19 cellular contexts compared by ENCODE assay signal in genomic region chr18:64800151-64800550, GRCh38.
DNase-seq lines count a peak whose midpoint lies in the region; ATAC-seq, FAIRE-seq and TF ChIP-seq lines count a peak whose summit lies in the region.
"Had no signal": no experiment of that assay in that cellular context is flagged by ENCODE, and none has a peak within 500 bp of the region (broad histone marks: within the 10 kb centered on the region; RNA-seq: fewer than 3 reads in every experiment).

No MANE protein-coding gene starts in this region.

- BruUV-seq in PC-3 (replicated peaks; lab: Mats Ljungman, UMichigan) = no TSS peak

- H3K27ac ChIP-seq in PC-3 (ENCODE audit: low read length) (0 out of 2 replicates have a peak overlapping the region, but pooled peaks have one; percentile 31), kidney (ENCODE audit: low read depth in 2 of 2, low read length in 2 of 2) (no peak overlapping the region), foreskin keratinocyte (no peak overlapping the region)
- H3K27ac ChIP-seq: BLaER1, C4-2B had no signal

- H3F3A ChIP-seq in PC-3 (ENCODE audit: low read length, unreplicated experiment) = no peaks in the 10 kb centered on the region

- FAIRE-seq in colon (lab: Jason Lieb, UNC) (peak; percentile 76), kidney (lab: Jason Lieb, UNC) (peak; percentile 49)
- FAIRE-seq: G401.6, GM12892, H54 had no signal

- H3K27me3 ChIP-seq in PC-3 (ENCODE audit: low read length) = no peaks in the 10 kb centered on the region
- no peaks in the 10 kb centered on the region for H3K27me3 ChIP-seq in foreskin keratinocyte
- H3K27me3 ChIP-seq: BLaER1 had no signal

- POLR2A ChIA-PET in PC-3 (lab: Charles Lee; ENCODE audit: unreplicated experiment) = no interaction called here

- ATAC-seq in PC-3 = no peak
- ATAC-seq in foreskin keratinocyte = no peak
- no peak for ATAC-seq in HG02970 (IDR thresholded peaks at IDR 0.05; ENCODE audit: low FRiP score, unreplicated experiment)
- ATAC-seq: CD8-positive, alpha-beta T cell had no signal

- H2AFZ ChIP-seq in PC-3 (ENCODE audit: low read length) = no peak overlapping the region

- H4K20me1 ChIP-seq in PC-3 (ENCODE audit: low read length) = no peaks in the 10 kb centered on the region
- H4K20me1 ChIP-seq: BLaER1 had no signal

- no peak overlapping the region for H3K4me3 ChIP-seq in PC-3 (ENCODE audit: low read length)
- H3K4me3 ChIP-seq in kidney (ENCODE audit: low read length in 2 of 2) = no peak overlapping the region
- H3K4me3 ChIP-seq: BLaER1, HAP-1 had no signal

- CTCF ChIA-PET in PC-3 (lab: Charles Lee) = no interaction called here

- H3K4me1 ChIP-seq in PC-3 (ENCODE audit: insufficient read depth, low read length) (peaks cover 10% of the 10 kb centered on the region), kidney (ENCODE audit: control insufficient read depth in 1 of 2, insufficient read depth in 1 of 2, low read depth in 1 of 2, low read length in 2 of 2) (no peaks in the 10 kb centered on the region), foreskin keratinocyte (no peaks in the 10 kb centered on the region)
- H3K4me1 ChIP-seq: BLaER1, Caco-2, HAP-1 had no signal

- intact Hi-C loops in PC-3 (cut with micrococcal nuclease) (no loop called here), kidney (cut with DNase I) (no loop called here)

- TF ChIP-seq CTCF in PC-3 (conservative IDR thresholded peaks at IDR 0.05; ENCODE audit: low read depth, low read length) = no peak
- TF ChIP-seq CTCF in kidney (IDR thresholded peaks at IDR 0.05; ENCODE audit: borderline replicate concordance, extremely low read depth, insufficient read depth) = no peak
- TF ChIP-seq CTCF in foreskin keratinocyte (conservative IDR thresholded peaks at IDR 0.05) = no peak

- DNase-seq in PC-3 (no peak), kidney (no peak), foreskin keratinocyte (no peak)
- no peak for DNase-seq in stimulated activated naive CD4-positive, alpha-beta T cell treated with Interleukin-2 at 50 U/mL for 16 hours (lab: John Stamatoyannopoulos, UW)
- DNase-seq: Caco-2; CD4-positive, CD25-positive, alpha-beta regulatory T cell; CD8-positive, alpha-beta T cell; DMS153; DND-41; GOT3; HFFc6 had no signal

- H3K9me3 ChIP-seq in PC-3 (ENCODE audit: low read length) (no peaks in the 10 kb centered on the region), kidney (ENCODE audit: control insufficient read depth in 1 of 2, low read length in 2 of 2) (no peaks in the 10 kb centered on the region)
- H3K9me3 ChIP-seq: BLaER1, Caco-2, HAP-1 had no signal

- H3K36me3 ChIP-seq in PC-3 (ENCODE audit: low read depth, low read length) (no peaks in the 10 kb centered on the region), kidney (ENCODE audit: control insufficient read depth in 1 of 2, insufficient read depth in 2 of 2, low read length in 2 of 2) (no peaks in the 10 kb centered on the region)
- H3K36me3 ChIP-seq: BLaER1, HAP-1 had no signal

- H3K79me2 ChIP-seq in PC-3 (ENCODE audit: low read length) = no peaks in the 10 kb centered on the region

- no peaks in the 10 kb centered on the region for H3K9me2 ChIP-seq in PC-3 (replicated peaks; ENCODE audit: low read length)

- H3K9ac ChIP-seq in PC-3 (ENCODE audit: low read length) (no peak overlapping the region), kidney (ENCODE audit: low read length in 2 of 2) (no peak overlapping the region)
- H3K9ac ChIP-seq: BLaER1 had no signal

- no peak overlapping the region for H3K4me2 ChIP-seq in PC-3 (ENCODE audit: low read length)
- H3K4me2 ChIP-seq: BLaER1 had no signal
